Comparison of ENCODE assay signal across 22 cellular contexts in genomic region chr14:98172243-98172778, GRCh38.
DNase-seq lines count a peak whose midpoint lies in the region; ATAC-seq and TF ChIP-seq lines count a peak whose summit lies in the region.
"Had no signal": no experiment of that assay in that cellular context is flagged by ENCODE, and none has a peak within 500 bp of the region (broad histone marks: within the 10 kb centered on the region; RNA-seq: fewer than 3 reads in every experiment).

No MANE protein-coding gene starts in this region.

- peak overlapping the region; percentile 98 for H3K27ac Mint-ChIP-seq in activated naive CD4-positive, alpha-beta T cell treated with anti-CD3 and anti-CD28 coated beads, Interleukin-2, amount 50 U/mL, for 24 hours
- peak overlapping the region; percentile 91 for H3K27ac Mint-ChIP-seq in central memory CD8-positive, alpha-beta T cell (ENCODE audit: low read depth)
- H3K27ac Mint-ChIP-seq: activated B cell treated with CpG ODN at 0.5 μM for 24 hours had no signal

- H3K4me3 Mint-ChIP-seq in activated naive CD4-positive, alpha-beta T cell treated with anti-CD3 and anti-CD28 coated beads, Interleukin-2, amount 50 U/mL, for 24 hours = peak overlapping the region; percentile 77
- H3K4me3 Mint-ChIP-seq in central memory CD8-positive, alpha-beta T cell = peak overlapping the region; percentile 69
- H3K4me3 Mint-ChIP-seq: activated B cell treated with CpG ODN at 0.5 μM for 24 hours, neural crest cell had no signal

- no peaks in the 10 kb centered on the region for H3K27me3 ChIP-seq in OCI-LY3 (ENCODE audit: low read depth, low read length)
- H3K27me3 ChIP-seq: body of pancreas, suprapubic skin had no signal

- H3K4me1 ChIP-seq in OCI-LY3 (ENCODE audit: low read length) = peaks cover 71% of the 10 kb centered on the region
- H3K4me1 ChIP-seq: body of pancreas, prostate gland, suprapubic skin had no signal

- H2AFZ ChIP-seq in OCI-LY3 (ENCODE audit: low read depth, low read length) = peak overlapping the region; percentile 67

- no peak for ATAC-seq in central memory CD8-positive, alpha-beta T cell (replicated peaks; ENCODE audit: extremely low read depth, poor library complexity, severe bottlenecking)
- ATAC-seq: body of pancreas, K562 had no signal

- no peaks in the 10 kb centered on the region for H3K79me2 ChIP-seq in OCI-LY3 (ENCODE audit: low read length)

- H3K4me2 ChIP-seq in OCI-LY3 (ENCODE audit: low read length) = no peak overlapping the region
- H3K4me2 ChIP-seq: SK-N-SH had no signal

- peaks cover 11% of the 10 kb centered on the region for H3K9me3 ChIP-seq in OCI-LY3 (ENCODE audit: insufficient read depth, low read length)
- H3K9me3 ChIP-seq: body of pancreas, prostate gland, SK-N-SH, suprapubic skin had no signal

- in situ Hi-C loops in G401 (cut with HindIII; ENCODE audit: low sequenced_read_pairs) = no loop called here

- no peaks in the 10 kb centered on the region for H3K36me3 Mint-ChIP-seq in activated naive CD4-positive, alpha-beta T cell treated with anti-CD3 and anti-CD28 coated beads, Interleukin-2, amount 50 U/mL, for 24 hours
- H3K36me3 Mint-ChIP-seq in central memory CD8-positive, alpha-beta T cell (ENCODE audit: insufficient read depth) = peaks cover 2% of the 10 kb centered on the region

- no peaks in the 10 kb centered on the region for H3K9me3 Mint-ChIP-seq in activated naive CD4-positive, alpha-beta T cell treated with anti-CD3 and anti-CD28 coated beads, Interleukin-2, amount 50 U/mL, for 24 hours
- no peaks in the 10 kb centered on the region for H3K9me3 Mint-ChIP-seq in central memory CD8-positive, alpha-beta T cell
- H3K9me3 Mint-ChIP-seq: neural crest cell had no signal

- H3K9ac ChIP-seq in OCI-LY3 (ENCODE audit: low read length) = no peak overlapping the region
- H3K9ac ChIP-seq: SK-N-SH had no signal

- H3K27ac ChIP-seq in OCI-LY3 (ENCODE audit: low read length) = peak overlapping the region; percentile 11; the same call in 1 of the 2 replicates
- H3K27ac ChIP-seq: body of pancreas, prostate gland, suprapubic skin had no signal

- H3K36me3 ChIP-seq in OCI-LY3 (replicated peaks; ENCODE audit: low read depth, low read length) = peaks cover 16% of the 10 kb centered on the region
- H3K36me3 ChIP-seq: prostate gland, suprapubic skin had no signal

- no peak for DNase-seq in activated naive CD4-positive, alpha-beta T cell treated with Interleukin-2 at 50 U/mL for 16 hours
- DNase-seq in central memory CD8-positive, alpha-beta T cell (ENCODE audit: low spot score in 2 of 2) = no peak
- no peak for DNase-seq in NCI-H226
- no peak for DNase-seq in NCI-H1048 (lab: John Stamatoyannopoulos, UW)
- no peak for DNase-seq in G401 (ENCODE audit: low spot score)
- DNase-seq: activated B cell treated with CpG ODN at 0.5 μM for 24 hours, body of pancreas, erythroblast, foreskin fibroblast, GF-D8, MV-4-11, NCI-H187, NCI-H69, RPMI8226, T-helper 9 cell had no signal

- TF ChIP-seq CTCF in OCI-LY3 (IDR thresholded peaks at IDR 0.05; ENCODE audit: low read depth, low read length) = no peak

- H3K4me1 Mint-ChIP-seq in activated naive CD4-positive, alpha-beta T cell treated with anti-CD3 and anti-CD28 coated beads, Interleukin-2, amount 50 U/mL, for 24 hours = peaks cover 100% of the 10 kb centered on the region
- H3K4me1 Mint-ChIP-seq in central memory CD8-positive, alpha-beta T cell = peaks cover 98% of the 10 kb centered on the region
- H3K4me1 Mint-ChIP-seq: activated B cell treated with CpG ODN at 0.5 μM for 24 hours had no signal

- no peaks in the 10 kb centered on the region for H3K27me3 Mint-ChIP-seq in activated naive CD4-positive, alpha-beta T cell treated with anti-CD3 and anti-CD28 coated beads, Interleukin-2, amount 50 U/mL, for 24 hours
- H3K27me3 Mint-ChIP-seq in central memory CD8-positive, alpha-beta T cell = no peaks in the 10 kb centered on the region
- H3K27me3 Mint-ChIP-seq: activated B cell treated with CpG ODN at 0.5 μM for 24 hours had no signal

- H4K20me1 ChIP-seq in OCI-LY3 (ENCODE audit: insufficient read depth, low read length) = no peaks in the 10 kb centered on the region

- H3K4me3 ChIP-seq in OCI-LY3 (ENCODE audit: low read length) = no peak overlapping the region
- H3K4me3 ChIP-seq: body of pancreas, K562, prostate gland, suprapubic skin had no signal
